In genomic region chr5:148844433-148845279, GRCh38 we compare ENCODE assay signal across 17 cellular contexts. TPM values are rescaled to one million over a fixed set of nuclear protein-coding genes. Genes with fewer than 3 reads are reported as not detected.
A peak's percentile ranks its signal among the peaks of the same experiment; 100 is the strongest.
DNase-seq lines count a peak whose midpoint lies in the region; ATAC-seq, FAIRE-seq and TF ChIP-seq lines count a peak whose summit lies in the region.
"Had no signal": no experiment of that assay in that cellular context is flagged by ENCODE, and none has a peak within 500 bp of the region (broad histone marks: within the 10 kb centered on the region; RNA-seq: fewer than 3 reads in every experiment).

No MANE protein-coding gene starts in this region.

- peak; percentile 44 for DNase-seq in activated CD8-positive, alpha-beta memory T cell treated with anti-CD3 and anti-CD28 coated beads, Interleukin-2, amount 50 U/mL, for 4 hours
- no peak for DNase-seq in activated CD8-positive, alpha-beta memory T cell treated with anti-CD3 and anti-CD28 coated beads, Interleukin-2, amount 50 U/mL, for 48 hours
- peak; percentile 40 for DNase-seq in MG63
- DNase-seq in K562 (ENCODE audit: extremely low read depth in 1 of 4, low spot score in 3 of 4), result no peak
- no peak for DNase-seq in neural progenitor cell (ENCODE audit: low spot score)
- DNase-seq: effector CD8-positive, alpha-beta T cell; MV-4-11; naive B cell; trophoblast cell had no signal

- no peaks in the 10 kb centered on the region for H3K27me3 Mint-ChIP-seq in neural progenitor cell (ENCODE audit: insufficient read depth, low read depth)
- H3K27me3 Mint-ChIP-seq: naive B cell had no signal

- ATAC-seq in K562, result no peak
- no peak for ATAC-seq in HG03571 (IDR thresholded peaks at IDR 0.05; ENCODE audit: unreplicated experiment)
- no peak for ATAC-seq in GM21786 (IDR thresholded peaks at IDR 0.05; ENCODE audit: unreplicated experiment)
- no peak for ATAC-seq in GM19463 (IDR thresholded peaks at IDR 0.05; ENCODE audit: unreplicated experiment)

- peaks cover 2% of the 10 kb centered on the region for H3F3A ChIP-seq in neural progenitor cell (ENCODE audit: low read depth)

- POLR2A ChIA-PET in K562 (lab: Yijun Ruan, JAX), result interaction anchor here (0.6 to 1.4 kb wide), 2 partner anchors 16 to 1953 kb away, joined by 3 read pairs; no protein-coding TSS in a partner anchor

- H3K4me3 Mint-ChIP-seq in neural progenitor cell, result no peak overlapping the region
- H3K4me3 Mint-ChIP-seq: activated T-helper 1 cell treated with anti-CD3 and anti-CD28 coated beads, Interleukin-12 subunit alpha, Interleukin-12 subunit beta, Interleukin-2, Interleukin-4 antibody, amounts not matched to agents 30 ng/mL and 10 ng/mL and 1 ng/mL, durations not matched to agents 14 hours and 24 hours and 36 hours; naive B cell had no signal

- TF ChIP-seq POLR2A in K562 (conservative IDR thresholded peaks at IDR 0.05), result no peak

- 2% methylated on average over 7 of the region's 7 CpGs for WGBS in K562 (ENCODE audit: insufficient coverage, low coverage, missing lambda C conversion rate)

- H3K27me3 ChIP-seq in MG63, result no peaks in the 10 kb centered on the region
- H3K27me3 ChIP-seq in K562 (ENCODE audit: control insufficient read depth in 2 of 2, insufficient read depth in 2 of 2, low read length in 2 of 2), result peaks cover 2 to 21% of the 10 kb centered on the region in 2 experiments; a peak in 3 of 5 replicates
- H3K27me3 ChIP-seq in neural progenitor cell, result no peaks in the 10 kb centered on the region
- H3K27me3 ChIP-seq: SJSA1 had no signal

- H3K36me3 ChIP-seq in MG63 (no peaks in the 10 kb centered on the region), K562 (ENCODE audit: control insufficient read depth, insufficient read depth, low read length) (no peaks in the 10 kb centered on the region), neural progenitor cell (no peaks in the 10 kb centered on the region)

- H4K20me1 ChIP-seq in K562 (replicated peaks; ENCODE audit: control insufficient read depth, insufficient read depth, low read length) (no peaks in the 10 kb centered on the region), neural progenitor cell (ENCODE audit: low read depth) (no peaks in the 10 kb centered on the region)

- TF ChIP-seq CTCF in K562 (IDR thresholded peaks at IDR 0.05 in 2 of 3, conservative IDR thresholded peaks at IDR 0.05 in 1 of 3; ENCODE audit: insufficient read depth in 2 of 3, low read depth in 1 of 3, low read length in 3 of 3), result no peak
- no peak for TF ChIP-seq CTCF in neural progenitor cell (IDR thresholded peaks at IDR 0.05)

- H3K79me2 ChIP-seq in K562 (ENCODE audit: control insufficient read depth, insufficient read depth, low read length) (no peaks in the 10 kb centered on the region), neural progenitor cell (ENCODE audit: low read depth) (no peaks in the 10 kb centered on the region)

- no peak overlapping the region for H3K27ac ChIP-seq in K562 (ENCODE audit: extremely low read depth, low read depth, low read length)
- H3K27ac ChIP-seq in neural progenitor cell, result no peak overlapping the region
- H3K27ac ChIP-seq: A549 had no signal

- in situ Hi-C loops in K562 (cut with MboI), result no loop called here

- H3K9me3 ChIP-seq in MG63, result no peaks in the 10 kb centered on the region; the same call in 1 of the 2 replicates
- H3K9me3 ChIP-seq in K562 (replicated peaks; ENCODE audit: control insufficient read depth, insufficient read depth, low read depth, low read length), result no peaks in the 10 kb centered on the region; the same call in 1 of the 2 replicates
- no peaks in the 10 kb centered on the region for H3K9me3 ChIP-seq in neural progenitor cell (ENCODE audit: low read depth)
- H3K9me3 ChIP-seq: A549, SJSA1 had no signal

- no TSS peak for BruUV-seq in K562 (replicated peaks; lab: Mats Ljungman, UMichigan)

- H3K9me1 ChIP-seq in K562 (ENCODE audit: control insufficient read depth, insufficient read depth, low read length), result no peaks in the 10 kb centered on the region

- TF ChIP-seq EP300 in K562 (IDR thresholded peaks at IDR 0.05; ENCODE audit: low read length), result no peak

- H3K36me3 Mint-ChIP-seq in neural progenitor cell, result no peaks in the 10 kb centered on the region

- CTCF ChIA-PET in K562 (lab: Yijun Ruan, JAX; ENCODE audit: low intra/inter-chr PET ratio), result no interaction called here

- no peak overlapping the region for H2AFZ ChIP-seq in K562 (ENCODE audit: low read depth, low read length)
- peak overlapping the region; percentile 50 for H2AFZ ChIP-seq in neural progenitor cell (replicated peaks)

- H3K4me2 ChIP-seq in K562 (ENCODE audit: insufficient read depth, low read length) (no peak overlapping the region), neural progenitor cell (no peak overlapping the region)
- H3K4me2 ChIP-seq: A549 had no signal

- peaks cover 14% of the 10 kb centered on the region for H3K4me1 Mint-ChIP-seq in neural progenitor cell

- H3K4me1 ChIP-seq in K562 (replicated peaks in 1 of 2; ENCODE audit: control insufficient read depth in 2 of 2, insufficient read depth in 2 of 2, low read length in 2 of 2), result no peaks in the 10 kb centered on the region
- H3K4me1 ChIP-seq in neural progenitor cell, result peaks cover 7% of the 10 kb centered on the region
- H3K4me1 ChIP-seq: A549 had no signal

- no peaks in the 10 kb centered on the region for H3K9me3 Mint-ChIP-seq in neural progenitor cell

- FAIRE-seq in K562 (lab: Jason Lieb, UNC), result no peak
- FAIRE-seq: A549, D721Med, HTR-8/SVneo had no signal

- H3K4me3 ChIP-seq in MG63 (no peak overlapping the region), K562 (no peak overlapping the region), neural progenitor cell (no peak overlapping the region)
- H3K4me3 ChIP-seq: A549, SJSA1 had no signal

- TF ChIP-seq RAD21 in K562 (CRISPR knock-in tag; conservative IDR thresholded peaks at IDR 0.05 in 1 of 2, IDR thresholded peaks at IDR 0.05 in 1 of 2), result no peak

- no peak overlapping the region for H3K9ac ChIP-seq in K562 (ENCODE audit: insufficient read depth in 1 of 2, low read depth in 2 of 2, low read length in 2 of 2)
- no peak overlapping the region for H3K9ac ChIP-seq in neural progenitor cell

- intact Hi-C loops in K562 (cut with micrococcal nuclease), result no loop called here

- no peak overlapping the region for H3K27ac Mint-ChIP-seq in neural progenitor cell
- H3K27ac Mint-ChIP-seq: activated T-helper 1 cell treated with anti-CD3 and anti-CD28 coated beads, Interleukin-12 subunit alpha, Interleukin-12 subunit beta, Interleukin-2, Interleukin-4 antibody, amounts not matched to agents 30 ng/mL and 10 ng/mL and 1 ng/mL, durations not matched to agents 14 hours and 24 hours and 36 hours had no signal

TF ChIP-seq in K562, 482 proteins besides CTCF, POLR2A, EP300 and RAD21:
- peak; percentile 56 for TF ChIP-seq RBM25 (IDR thresholded peaks at IDR 0.05; ENCODE audit: low read depth, low read length, severe bottlenecking)
- no peak for TF ChIP-seq ZBTB8A (IDR thresholded peaks at IDR 0.05; ENCODE audit: partially characterized antibody)
TF ChIP-seq in K562: peak in this region for 1.

RNA-seq across cellular contexts. Expression of gene ADRB2, which starts 18.2 kb away (rescaled TPM):
- 5.3 and 12.9 TPM in 2 replicates for total RNA-seq in MG63 (2014; rRNA removed; shearing (Covaris generic); ENCODE audit: low replicate concordance)
- 0.23 and 0.53 TPM in 2 replicates for total RNA-seq in K562 (2011; cell fraction: chromatin; rRNA removed; ENCODE audit: low replicate concordance)
- total RNA-seq in K562 (2011; cell fraction: nucleolus; rRNA removed), result 0.26 and 0.50 TPM in 2 replicates
- not detected in 2 replicates for total RNA-seq in K562 (2011; cell fraction: nucleoplasm; rRNA removed)
- total RNA-seq in K562 (2014; rRNA removed) (0.12 TPM in 1 of 2 replicates, not detected in the other), K562 (2014; rRNA removed; fragmentation: Illumina TruSeq; extraction: Trizol) (0.04 TPM in 1 of 2 replicates, not detected in the other), K562 (2015; rRNA removed; fragmentation: Illumina TruSeq; extraction: Trizol) (0.04 and 0.07 TPM in 2 replicates), K562 (2021) (0.04 TPM in 2 replicates), neural progenitor cell (ENCODE audit: low replicate concordance) (0.32 and 0.40 TPM in 2 replicates)
- polyA plus RNA-seq in K562 (2011; rRNA removed) (0.18 TPM in 1 of 2 replicates, not detected in the other), K562 (2014; fragmentation: Illumina TruSeq; extraction: Trizol) (0.03 TPM in 1 of 2 replicates, not detected in the other), K562 (2014; fragmentation: Nextera tagmentation; extraction: Ambion mirVana) (under 1 TPM in 1 of 2 experiments, not detected in 1; 0.01 TPM), K562 (2014; rRNA removed) (0.07 and 0.09 TPM in 2 replicates)
- polyA plus RNA-seq in K562 (2011; cell fraction: cytosol; rRNA removed), result 0.18 TPM in 1 of 2 replicates, not detected in the other
- polyA plus RNA-seq in K562 (2011; cell fraction: nucleus; rRNA removed), result 0.08 and 0.37 TPM in 2 replicates
- 0.04 TPM in 1 of 2 replicates, not detected in the other for polyA plus RNA-seq in K562 (2012)
- 0.56 TPM in 1 of 2 replicates, not detected in the other for polyA minus RNA-seq in K562 (2011; rRNA and poly(A)+ RNA removed)
- not detected in 2 replicates for polyA minus RNA-seq in K562 (2011; cell fraction: cytosol; rRNA and poly(A)+ RNA removed)
- polyA minus RNA-seq in K562 (2011; cell fraction: nucleus; rRNA and poly(A)+ RNA removed), result 0.22 and 0.40 TPM in 2 replicates

Comparison
In these comparisons a context has a peak if more than half of its experiments do, and no peak if none do; other contexts are left out.
1. DNase-seq: peak in activated CD8-positive, alpha-beta memory T cell treated with anti-CD3 and anti-CD28 coated beads, Interleukin-2, amount 50 U/mL, for 4 hours (single experiment) and MG63 (single experiment); none in activated CD8-positive, alpha-beta memory T cell treated with anti-CD3 and anti-CD28 coated beads, Interleukin-2, amount 50 U/mL, for 48 hours (single experiment), K562 (0 of 4) and neural progenitor cell (single experiment).